Comparison of ENCODE assay signal across 29 cellular contexts in the genomic region with DNA sequence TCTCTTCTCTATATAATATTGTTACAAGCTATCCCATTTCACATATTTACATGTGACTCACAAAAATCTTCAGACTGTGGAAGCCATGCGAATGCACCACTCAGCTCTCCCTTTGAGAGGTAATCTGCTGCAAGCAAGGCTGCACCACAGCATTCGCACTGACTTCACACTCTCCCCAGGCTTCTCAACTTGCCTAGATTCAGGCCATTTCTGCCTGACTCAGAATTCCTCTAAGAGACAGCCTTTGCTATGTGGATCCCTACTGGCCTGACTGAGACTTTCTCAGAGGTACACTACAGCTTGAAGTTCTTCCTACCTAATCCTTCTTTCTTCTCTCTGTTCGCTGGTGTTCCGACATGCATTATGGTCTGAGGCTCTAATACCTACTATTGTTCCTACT. TPM values are rescaled to one million over a fixed set of nuclear protein-coding genes. Genes with fewer than 3 reads are reported as not detected.
"Had no signal": no experiment of that assay in that cellular context is flagged by ENCODE, and none has a peak within 500 bp of the region (broad histone marks: within the 10 kb centered on the region; RNA-seq: fewer than 3 reads in every experiment).

No MANE protein-coding gene starts in this region.

- H3K36me3 Mint-ChIP-seq: activated CD4-positive, alpha-beta memory T cell treated with anti-CD3 and anti-CD28 coated beads for 36 hours; activated naive CD4-positive, alpha-beta T cell treated with anti-CD3 and anti-CD28 coated beads, Interleukin-2, amount 50 U/mL, for 72 hours; T-cell had no signal

- H3K4me3 Mint-ChIP-seq: activated CD4-positive, alpha-beta memory T cell treated with anti-CD3 and anti-CD28 coated beads for 36 hours; activated CD4-positive, alpha-beta T cell treated with anti-CD3 and anti-CD28 coated beads, Interleukin-2, amount 10 ng/mL, durations not matched to agents 7 days and 5 days; activated naive CD8-positive, alpha-beta T cell treated with anti-CD3 and anti-CD28 coated beads, Interleukin-2, amount 50 U/mL, for 24 hours; activated T-cell treated with anti-CD3 and anti-CD28 coated beads, Interleukin-2, amount 50 U/mL, for 4 hours; T-cell had no signal

- ATAC-seq: activated naive CD8-positive, alpha-beta T cell treated with anti-CD3 and anti-CD28 coated beads, Interleukin-2, amount 50 U/mL, for 24 hours; activated T-cell treated with anti-CD3 and anti-CD28 coated beads, Interleukin-2, amount 50 U/mL, for 4 hours; body of pancreas; Panc1; Right ventricle myocardium inferior; T-cell had no signal

- H3K4me3 ChIP-seq: ascending aorta, body of pancreas, SK-N-MC had no signal

- H3K9me3 ChIP-seq: ascending aorta, body of pancreas had no signal

- DNase-seq: activated CD4-positive, alpha-beta memory T cell treated with anti-CD3 and anti-CD28 coated beads for 36 hours; activated CD4-positive, alpha-beta T cell treated with anti-CD3 and anti-CD28 coated beads, Interleukin-2, amount 10 ng/mL, durations not matched to agents 7 days and 5 days; activated CD4-positive, CD25-positive, alpha-beta regulatory T cell; activated CD8-positive, alpha-beta memory T cell treated with anti-CD3 and anti-CD28 coated beads for 24 hours; activated effector memory CD4-positive, alpha-beta T cell treated with anti-CD3 and anti-CD28 coated beads, Interleukin-2, amount 50 U/mL, for 16 hours; activated naive CD4-positive, alpha-beta T cell treated with Interleukin-2 at 50 U/mL for 16 hours; activated naive CD8-positive, alpha-beta T cell treated with anti-CD3 and anti-CD28 coated beads, Interleukin-2, amount 50 U/mL, for 24 hours; activated T-cell treated with anti-CD3 and anti-CD28 coated beads, Interleukin-2, amount 50 U/mL, for 4 hours; amniotic stem cell; body of pancreas; KG1; NCI-H1048; NCI-H146; NCI-H187 treated with DMSO at 0.1 percent for 48 hours; NCI-H2171; NCI-H2227 treated with DMSO at 0.1 percent for 48 hours; NCI-H446 treated with DMSO at 0.1 percent for 48 hours; NCI-H524 treated with DMSO at 0.1 percent for 48 hours; NCI-H748 treated with DMSO at 0.1 percent for 48 hours; OCI-M1; RPMI8226; T-cell; T-helper 2 cell; T1000 had no signal

- H3K27ac ChIP-seq: ascending aorta, body of pancreas, SK-N-MC had no signal

- H3K27me3 ChIP-seq: ascending aorta, body of pancreas had no signal

- H3K9me3 Mint-ChIP-seq: activated CD4-positive, alpha-beta memory T cell treated with anti-CD3 and anti-CD28 coated beads for 36 hours; activated CD4-positive, alpha-beta T cell treated with anti-CD3 and anti-CD28 coated beads, Interleukin-2, amount 10 ng/mL, durations not matched to agents 7 days and 5 days; activated naive CD8-positive, alpha-beta T cell treated with anti-CD3 and anti-CD28 coated beads, Interleukin-2, amount 50 U/mL, for 24 hours; activated T-cell treated with anti-CD3 and anti-CD28 coated beads, Interleukin-2, amount 50 U/mL, for 4 hours; T-cell had no signal

- H3K27ac Mint-ChIP-seq: activated CD4-positive, alpha-beta memory T cell treated with anti-CD3 and anti-CD28 coated beads for 36 hours; activated CD4-positive, alpha-beta T cell treated with anti-CD3 and anti-CD28 coated beads, Interleukin-2, amount 10 ng/mL, durations not matched to agents 7 days and 5 days; activated naive CD4-positive, alpha-beta T cell treated with anti-CD3 and anti-CD28 coated beads, Interleukin-2, amount 50 U/mL, for 72 hours; activated naive CD8-positive, alpha-beta T cell treated with anti-CD3 and anti-CD28 coated beads, Interleukin-2, amount 50 U/mL, for 24 hours; T-cell had no signal

- H3K36me3 ChIP-seq: ascending aorta had no signal

- H3K4me1 Mint-ChIP-seq: activated CD4-positive, alpha-beta T cell treated with anti-CD3 and anti-CD28 coated beads, Interleukin-2, amount 10 ng/mL, durations not matched to agents 7 days and 5 days; activated naive CD8-positive, alpha-beta T cell treated with anti-CD3 and anti-CD28 coated beads, Interleukin-2, amount 50 U/mL, for 24 hours; T-cell had no signal

- H3K4me1 ChIP-seq: ascending aorta, body of pancreas had no signal

RNA-seq across cellular contexts. Expression of gene DMRTA1, which starts 21.1 kb away (rescaled TPM):
- total RNA-seq: activated CD4-positive, alpha-beta memory T cell treated with anti-CD3 and anti-CD28 coated beads for 36 hours; activated CD4-positive, alpha-beta T cell treated with anti-CD3 and anti-CD28 coated beads, Interleukin-2, amount 10 ng/mL, durations not matched to agents 7 days and 5 days; activated naive CD4-positive, alpha-beta T cell treated with anti-CD3 and anti-CD28 coated beads, Interleukin-2, amount 50 U/mL, for 72 hours; activated T-cell treated with anti-CD3 and anti-CD28 coated beads, Interleukin-2, amount 50 U/mL, for 4 hours; ascending aorta had no signal
